25 cellular contexts compared by ENCODE assay signal in genomic region chr2:196836440-196836839, GRCh38. TPM values are rescaled to one million over a fixed set of nuclear protein-coding genes. Genes with fewer than 3 reads are reported as not detected.
DNase-seq lines count a peak whose midpoint lies in the region; ATAC-seq, FAIRE-seq and TF ChIP-seq lines count a peak whose summit lies in the region.
"Had no signal": no experiment of that assay in that cellular context is flagged by ENCODE, and none has a peak within 500 bp of the region (broad histone marks: within the 10 kb centered on the region; RNA-seq: fewer than 3 reads in every experiment).

No MANE protein-coding gene starts in this region.

- H2BK120ac ChIP-seq in IMR-90 (ENCODE audit: low read depth, low read length) = no peak overlapping the region

- H3K36me3 ChIP-seq in IMR-90 (ENCODE audit: control insufficient read depth, insufficient read depth, low read length) = no peaks in the 10 kb centered on the region
- H3K36me3 ChIP-seq in prostate gland = no peaks in the 10 kb centered on the region
- H3K36me3 ChIP-seq: BLaER1, MG63 had no signal

- H2BK20ac ChIP-seq in IMR-90 (ENCODE audit: low read depth, low read length) = no peak overlapping the region

- ATAC-seq in IMR-90 (ENCODE audit: low read depth) (peak; percentile 46), HG03520 (IDR thresholded peaks at IDR 0.05; ENCODE audit: unreplicated experiment) (no peak), GM21528 (IDR thresholded peaks at IDR 0.05; ENCODE audit: low FRiP score, unreplicated experiment) (no peak)
- ATAC-seq: activated CD8-positive, alpha-beta T cell treated with anti-CD3 and anti-CD28 coated beads for 36 hours had no signal

- no peak overlapping the region for H3K56ac ChIP-seq in IMR-90 (ENCODE audit: extremely low read depth, insufficient read depth, low read length)

- H2BK5ac ChIP-seq in IMR-90 (ENCODE audit: low read depth, low read length, poor library complexity, severe bottlenecking) = no peak overlapping the region

- H4K20me1 ChIP-seq in IMR-90 (ENCODE audit: insufficient read depth, low read length) = no peaks in the 10 kb centered on the region
- H4K20me1 ChIP-seq: BLaER1 had no signal

- peaks cover 3% of the 10 kb centered on the region; the same call in 1 of the 2 replicates for H3K4me1 ChIP-seq in IMR-90 (ENCODE audit: control insufficient read depth, insufficient read depth, low read length)
- H3K4me1 ChIP-seq in prostate gland (replicated peaks) = no peaks in the 10 kb centered on the region
- H3K4me1 ChIP-seq: BLaER1, tibial artery had no signal

- no peak overlapping the region for H2BK15ac ChIP-seq in IMR-90 (ENCODE audit: low read depth, low read length)

- H3K4me3 ChIP-seq in IMR-90 (ENCODE audit: insufficient read depth, low read depth, low read length) = no peak overlapping the region
- no peak overlapping the region for H3K4me3 ChIP-seq in cardiac fibroblast (replicated peaks in 1 of 2; ENCODE audit: low read depth in 2 of 2, low read length in 2 of 2)
- H3K4me3 ChIP-seq in prostate gland = no peak overlapping the region
- H3K4me3 ChIP-seq: BLaER1, coronary artery, MG63, tibial artery had no signal

- dilution Hi-C loops in IMR-90 (cut with HindIII; ENCODE audit: low sequenced_read_pairs, unreplicated experiment) = no loop called here

- intact Hi-C loops in IMR-90 (cut with micrococcal nuclease) (no loop called here), prostate gland (cut with DNase I) (no loop called here)

- no peak overlapping the region for H3K14ac ChIP-seq in IMR-90 (replicated peaks; ENCODE audit: low read depth, low read length)

- no peak for TF ChIP-seq RAD21 in IMR-90 (IDR thresholded peaks at IDR 0.05; ENCODE audit: low read length)

- no peak overlapping the region for H4K91ac ChIP-seq in IMR-90 (ENCODE audit: insufficient read depth, low read depth, low read length)

- CTCF ChIA-PET in IMR-90 (lab: Yijun Ruan, JAX) = no interaction called here

- H3K79me1 ChIP-seq in IMR-90 (ENCODE audit: low read depth in 1 of 2, low read length in 2 of 2) = no peaks in the 10 kb centered on the region

- H3K18ac ChIP-seq in IMR-90 (ENCODE audit: low read depth, low read length) = no peak overlapping the region

- H4K8ac ChIP-seq in IMR-90 (ENCODE audit: low read depth in 2 of 2, low read length in 2 of 2) = no peak overlapping the region

- H3K27me3 ChIP-seq in IMR-90 (ENCODE audit: control insufficient read depth, insufficient read depth, low read length) (no peaks in the 10 kb centered on the region), prostate gland (replicated peaks; ENCODE audit: insufficient read depth) (no peaks in the 10 kb centered on the region)
- H3K27me3 ChIP-seq: BLaER1, MG63, tibial artery had no signal

- no peak overlapping the region for H2AFZ ChIP-seq in IMR-90 (replicated peaks; ENCODE audit: low read length, poor library complexity)

- no peak overlapping the region for H2AK5ac ChIP-seq in IMR-90 (ENCODE audit: low read depth, low read length)

- TF ChIP-seq POLR2A in IMR-90 (IDR thresholded peaks at IDR 0.05; ENCODE audit: low read depth, low read length) = no peak
- no peak for TF ChIP-seq POLR2A in prostate gland (IDR thresholded peaks at IDR 0.05)

- H3K27ac ChIP-seq in IMR-90 (ENCODE audit: insufficient read depth, low read length) (no peak overlapping the region), prostate gland (no peak overlapping the region)
- H3K27ac ChIP-seq: BLaER1, coronary artery, tibial artery had no signal

- H4K5ac ChIP-seq in IMR-90 (ENCODE audit: low read depth, low read length) = no peak overlapping the region

- peak; percentile 61 for FAIRE-seq in A204.1 (lab: Jason Lieb, UNC)
- FAIRE-seq: GM19239 had no signal

- no peak overlapping the region for H3K23ac ChIP-seq in IMR-90 (ENCODE audit: low read depth, low read length)

- in situ Hi-C loops in IMR-90 (cut with MboI; ENCODE audit: low sequenced_read_pairs) = no loop called here

- H3K9ac ChIP-seq in IMR-90 (ENCODE audit: low read depth, low read length) = no peak overlapping the region
- H3K9ac ChIP-seq: BLaER1 had no signal

- no peak overlapping the region for H3K4me2 ChIP-seq in IMR-90 (ENCODE audit: low read depth, low read length)
- H3K4me2 ChIP-seq: BLaER1 had no signal

- no peak for TF ChIP-seq CTCF in IMR-90 (conservative IDR thresholded peaks at IDR 0.05; ENCODE audit: low read depth, low read length)
- TF ChIP-seq CTCF in cardiac fibroblast (IDR thresholded peaks at IDR 0.05; ENCODE audit: low read depth, low read length) = no peak
- no peak for TF ChIP-seq CTCF in prostate gland (IDR thresholded peaks at IDR 0.05)

- H3K9me3 ChIP-seq in IMR-90 (ENCODE audit: control insufficient read depth, insufficient read depth, low read length) (no peaks in the 10 kb centered on the region), prostate gland (no peaks in the 10 kb centered on the region)
- H3K9me3 ChIP-seq: BLaER1, MG63, tibial artery had no signal

- POLR2A ChIA-PET in IMR-90 (lab: Charles Lee; ENCODE audit: unreplicated experiment) = no interaction called here

- no peak overlapping the region for H3K4ac ChIP-seq in IMR-90 (ENCODE audit: low read depth, low read length)

- DNase-seq in IMR-90 (peak; percentile 41), cardiac fibroblast (ENCODE audit: low read depth in 2 of 2) (peak; percentile 19 to 31), iris pigment epithelial cell (ENCODE audit: low read depth) (peak; percentile 44), prostate gland (ENCODE audit: low spot score) (no peak), NCI-H526 treated with DMSO at 0.1 percent for 48 hours (lab: John Stamatoyannopoulos, UW) (no peak)
- DNase-seq: activated CD8-positive, alpha-beta T cell treated with anti-CD3 and anti-CD28 coated beads for 36 hours; activated effector memory CD4-positive, alpha-beta T cell treated with anti-CD3 and anti-CD28 coated beads, Interleukin-2, amount 50 U/mL, for 16 hours; activated T-cell treated with anti-CD3 and anti-CD28 coated beads for 4 hours; COR-L47; DMS79 treated with DMSO at 0.1 percent for 48 hours; mesendoderm; MG63; naive B cell; NCI-H1436; NCI-H69; occipital lobe; retina; T1000; tibial artery had no signal

- H2AK9ac ChIP-seq in IMR-90 (replicated peaks; ENCODE audit: low read depth, low read length, poor library complexity) = no peak overlapping the region

- 0 out of 2 replicates have a peak, but pooled peaks cover 2% of the 10 kb centered on the region for H3K9me1 ChIP-seq in IMR-90 (ENCODE audit: insufficient read depth, low read length)

- BruUV-seq in IMR-90 (replicated peaks; lab: Mats Ljungman, UMichigan) = no TSS peak

TF ChIP-seq in IMR-90, 13 proteins besides CTCF, POLR2A, EP300 and RAD21:
- TF ChIP-seq BHLHE40 (IDR thresholded peaks at IDR 0.05; ENCODE audit: low read depth, low read length) (no peak), CEBPB (IDR thresholded peaks at IDR 0.05; ENCODE audit: low read depth, low read length) (peak; percentile 57)

RNA-seq across cellular contexts. Expression of gene C2orf66, which starts 27.3 kb away (rescaled TPM):
- total RNA-seq in IMR-90 (2012; rRNA removed) (not detected in 2 replicates), prostate gland (under 1 TPM in 1 of 2 donors, not detected in 1; 0.32 TPM)
- polyA plus RNA-seq in IMR-90 (2012; rRNA removed) = 0.16 and 0.27 TPM in 2 replicates
- not detected in 2 replicates for polyA plus RNA-seq in IMR-90 (2012; cell fraction: cytosol; rRNA removed)
- 0.37 and 3.3 TPM in 2 replicates for polyA plus RNA-seq in IMR-90 (2012; cell fraction: nucleus; rRNA removed; ENCODE audit: low replicate concordance)
- total RNA-seq: activated CD8-positive, alpha-beta T cell treated with anti-CD3 and anti-CD28 coated beads for 36 hours had no signal

RNA-seq across cellular contexts. Expression of gene GTF3C3, which starts 37.0 kb away (rescaled TPM):
- total RNA-seq in IMR-90 (2012; rRNA removed) = 32.8 and 39.4 TPM in 2 replicates
- polyA plus RNA-seq in IMR-90 (2012; rRNA removed) = 11.5 and 15.1 TPM in 2 replicates
- polyA plus RNA-seq in IMR-90 (2012; cell fraction: cytosol; rRNA removed) = 2.4 and 3.3 TPM in 2 replicates
- 5.0 and 33.7 TPM in 2 replicates for polyA plus RNA-seq in IMR-90 (2012; cell fraction: nucleus; rRNA removed; ENCODE audit: low replicate concordance)
- total RNA-seq in prostate gland = 10 to 100 TPM; 17.5 to 31.3 TPM

Comparison
In these comparisons a context has a peak if more than half of its experiments do, and no peak if none do; other contexts are left out.
1. DNase-seq: peak in IMR-90 (single experiment), cardiac fibroblast (2 of 2) and iris pigment epithelial cell (single experiment); none in prostate gland (single experiment) and NCI-H526 treated with DMSO at 0.1 percent for 48 hours (single experiment).